33 cellular contexts compared by ENCODE assay signal in the genomic region with DNA sequence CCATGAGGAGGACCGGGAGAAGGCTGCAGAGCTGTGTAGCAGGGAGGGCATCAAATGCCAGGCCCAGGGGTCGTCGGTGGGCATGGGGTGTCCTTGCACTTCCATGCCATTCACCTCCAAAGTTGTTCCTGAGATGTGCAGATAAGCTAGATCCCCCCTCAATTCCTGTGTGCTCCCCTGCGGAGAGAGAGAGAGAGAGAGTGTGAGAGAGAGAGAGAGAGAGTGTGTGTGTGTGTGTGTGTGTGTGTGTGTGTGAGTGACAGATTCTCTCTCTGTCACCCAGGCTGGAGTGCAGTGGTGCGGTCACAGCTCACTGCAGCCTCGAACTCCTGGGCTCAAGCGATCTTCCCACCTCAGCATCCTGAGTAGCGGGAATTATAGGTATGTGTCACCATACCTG.
"Had no signal": no experiment of that assay in that cellular context is flagged by ENCODE, and none has a peak within 500 bp of the region (broad histone marks: within the 10 kb centered on the region; RNA-seq: fewer than 3 reads in every experiment).

No MANE protein-coding gene starts in this region.

- H3K4me3 Mint-ChIP-seq: activated B cell treated with CpG ODN at 0.5 μM for 24 hours; activated CD8-positive, alpha-beta T cell treated with anti-CD3 and anti-CD28 coated beads, Interleukin-2, amount 10 ng/mL, durations not matched to agents 7 days and 5 days; activated naive CD4-positive, alpha-beta T cell treated with anti-CD3 and anti-CD28 coated beads, Interleukin-2, amount 50 U/mL, for 24 hours; activated naive CD8-positive, alpha-beta T cell treated with anti-CD3 and anti-CD28 coated beads, Interleukin-2, amount 10 ng/mL, durations not matched to agents 7 days and 5 days; activated T-cell treated with anti-CD3 and anti-CD28 coated beads, Interleukin-2, amount 50 U/mL, for 72 hours; central memory CD8-positive, alpha-beta T cell had no signal

- H3K27me3 ChIP-seq: ascending aorta, cardiac muscle cell, SJSA1 had no signal

- H3K4me2 ChIP-seq: SK-N-SH had no signal

- H3K4me3 ChIP-seq: ascending aorta, cardiac muscle cell, SJSA1 had no signal

- H3K9me3 Mint-ChIP-seq: activated B cell treated with CpG ODN at 0.5 μM for 24 hours; activated naive CD4-positive, alpha-beta T cell treated with anti-CD3 and anti-CD28 coated beads, Interleukin-2, amount 50 U/mL, for 24 hours; activated naive CD8-positive, alpha-beta T cell treated with anti-CD3 and anti-CD28 coated beads, Interleukin-2, amount 10 ng/mL, durations not matched to agents 7 days and 5 days; activated T-cell treated with anti-CD3 and anti-CD28 coated beads, Interleukin-2, amount 50 U/mL, for 72 hours; activated T-helper 2 cell treated with anti-CD3 and anti-CD28 coated beads, Interferon-gamma antibody, Interleukin-2, Interleukin-4, amounts not matched to agents 10 μg/mL and 5 μg/mL and 100 μg/mL, durations not matched to agents 14 hours and 24 hours and 36 hours; central memory CD8-positive, alpha-beta T cell had no signal

- H3K36me3 Mint-ChIP-seq: activated naive CD4-positive, alpha-beta T cell treated with anti-CD3 and anti-CD28 coated beads, Interleukin-2, amount 50 U/mL, for 24 hours; activated naive CD8-positive, alpha-beta T cell treated with anti-CD3 and anti-CD28 coated beads, Interleukin-2, amount 10 ng/mL, durations not matched to agents 7 days and 5 days had no signal

- H3K27ac Mint-ChIP-seq: activated B cell treated with CpG ODN at 0.5 μM for 24 hours; activated CD8-positive, alpha-beta T cell treated with anti-CD3 and anti-CD28 coated beads, Interleukin-2, amount 10 ng/mL, durations not matched to agents 7 days and 5 days; activated naive CD4-positive, alpha-beta T cell treated with anti-CD3 and anti-CD28 coated beads, Interleukin-2, amount 50 U/mL, for 24 hours; activated naive CD8-positive, alpha-beta T cell treated with anti-CD3 and anti-CD28 coated beads, Interleukin-2, amount 10 ng/mL, durations not matched to agents 7 days and 5 days; activated T-cell treated with anti-CD3 and anti-CD28 coated beads, Interleukin-2, amount 50 U/mL, for 72 hours; activated T-helper 2 cell treated with anti-CD3 and anti-CD28 coated beads, Interferon-gamma antibody, Interleukin-2, Interleukin-4, amounts not matched to agents 10 μg/mL and 5 μg/mL and 100 μg/mL, durations not matched to agents 14 hours and 24 hours and 36 hours had no signal

- H3K27me3 Mint-ChIP-seq: activated B cell treated with CpG ODN at 0.5 μM for 24 hours; activated naive CD4-positive, alpha-beta T cell treated with anti-CD3 and anti-CD28 coated beads, Interleukin-2, amount 50 U/mL, for 24 hours; activated naive CD8-positive, alpha-beta T cell treated with anti-CD3 and anti-CD28 coated beads, Interleukin-2, amount 10 ng/mL, durations not matched to agents 7 days and 5 days had no signal

- H3K9ac ChIP-seq: SK-N-SH had no signal

- H3K27ac ChIP-seq: cardiac muscle cell, SJSA1, VCaP had no signal

- H3K9me3 ChIP-seq: ascending aorta, SJSA1, SK-N-SH had no signal

- H3K36me3 ChIP-seq: ascending aorta, cardiac muscle cell had no signal

- DNase-seq: activated B cell treated with CpG ODN at 0.5 μM for 24 hours; activated CD4-positive, alpha-beta T cell treated with anti-CD3 and anti-CD28 coated beads for 48 hours; activated CD4-positive, alpha-beta T cell treated with anti-CD3 and anti-CD28 coated beads, Interleukin-2, amount 50 U/mL, for 48 hours; activated CD4-positive, CD25-positive, alpha-beta regulatory T cell treated with anti-CD3 and anti-CD28 coated beads, Interleukin-2, amount 50 U/mL, for 72 hours; activated CD8-positive, alpha-beta memory T cell treated with anti-CD3 and anti-CD28 coated beads, Interleukin-2, amount 50 U/mL, for 4 hours; activated CD8-positive, alpha-beta T cell treated with anti-CD3 and anti-CD28 coated beads, Interleukin-2, amount 10 ng/mL, durations not matched to agents 7 days and 5 days; activated gamma-delta T cell; activated naive CD4-positive, alpha-beta T cell treated with Interleukin-2 at 50 U/mL for 16 hours; activated naive CD8-positive, alpha-beta T cell treated with anti-CD3 and anti-CD28 coated beads, Interleukin-2, amount 10 ng/mL, durations not matched to agents 7 days and 5 days; activated T-cell treated with anti-CD3 and anti-CD28 coated beads for 4 hours; activated T-cell treated with anti-CD3 and anti-CD28 coated beads, Interleukin-2, amount 50 U/mL, for 72 hours; amygdala; Karpas-422; KBM-7; NCI-H1105; NCI-H1417 treated with DMSO at 0.1 percent for 48 hours; NCI-H187 treated with DMSO at 0.1 percent for 48 hours; NCI-H226; NCI-H446 treated with DMSO at 0.1 percent for 48 hours; NCI-H524; NCI-H69; NCI-H82; SHP77 treated with DMSO at 0.1 percent for 48 hours; SK-N-SH; T-helper 2 cell; T-helper 9 cell had no signal

- H3K4me1 Mint-ChIP-seq: activated naive CD8-positive, alpha-beta T cell treated with anti-CD3 and anti-CD28 coated beads, Interleukin-2, amount 10 ng/mL, durations not matched to agents 7 days and 5 days; central memory CD8-positive, alpha-beta T cell had no signal
